In genomic region chr14:50666772-50667490, GRCh38 we compare ENCODE assay signal across 9 cellular contexts. TPM values are rescaled to one million over a fixed set of nuclear protein-coding genes. Genes with fewer than 3 reads are reported as not detected.
DNase-seq lines count a peak whose midpoint lies in the region; ATAC-seq, FAIRE-seq and TF ChIP-seq lines count a peak whose summit lies in the region.
"Had no signal": no experiment of that assay in that cellular context is flagged by ENCODE, and none has a peak within 500 bp of the region (broad histone marks: within the 10 kb centered on the region; RNA-seq: fewer than 3 reads in every experiment).

No MANE protein-coding gene starts in this region.

- no peak for FAIRE-seq in kidney (lab: Jason Lieb, UNC)
- FAIRE-seq: TTC549 had no signal

- H3K27ac ChIP-seq in C4-2B = peak overlapping the region; percentile 80
- peak overlapping the region; percentile 92 for H3K27ac ChIP-seq in mammary epithelial cell (ENCODE audit: insufficient read depth, low read depth, low read length)
- H3K27ac ChIP-seq in kidney (ENCODE audit: low read depth in 2 of 2, low read length in 2 of 2) = peak overlapping the region; percentile 96 to 97

- in situ Hi-C loops in mammary epithelial cell (cut with MboI; ENCODE audit: low sequenced_read_pairs in 2 of 2) = no loop called here

- CTCF ChIA-PET in mammary epithelial cell (lab: Charles Lee; ENCODE audit: low non-redundant PET) = interaction anchor here (0.6 to 0.7 kb wide), 3 partner anchors 11 to 47 kb away, joined by 3 to 27 read pairs (median 4); no protein-coding TSS in a partner anchor

- peaks cover 60% of the 10 kb centered on the region for H3K79me2 ChIP-seq in mammary epithelial cell (ENCODE audit: insufficient read depth, low read length)

- H3K4me3 ChIP-seq in mammary epithelial cell (replicated peaks in 1 of 3; ENCODE audit: insufficient read depth in 1 of 3, low read depth in 2 of 3, low read length in 3 of 3) (peak overlapping the region; percentile 73 to 91 (median 82)), kidney (ENCODE audit: low read length in 2 of 2) (peak overlapping the region; percentile 80 to 95)

- peaks cover 20% of the 10 kb centered on the region for H3K4me1 ChIP-seq in mammary epithelial cell (ENCODE audit: insufficient read depth, low read length)
- peaks cover 7 to 15% of the 10 kb centered on the region in 2 donors for H3K4me1 ChIP-seq in kidney (ENCODE audit: control insufficient read depth in 1 of 2, insufficient read depth in 1 of 2, low read depth in 1 of 2, low read length in 2 of 2)

- DNase-seq in H4 (ENCODE audit: low spot score) (peak; percentile 36), RPMI7951 (ENCODE audit: low read depth) (peak; percentile 54), mammary epithelial cell (peak; percentile 70), kidney (no peak)
- DNase-seq in stimulated activated CD8-positive, alpha-beta memory T cell treated with anti-CD3 and anti-CD28 coated beads, Interleukin-4, amount 100 ng/mL, for 48 hours = peak; percentile 34

- BruUV-seq in mammary epithelial cell (replicated peaks; lab: Mats Ljungman, UMichigan) = TSS peak; percentile 11

- no peaks in the 10 kb centered on the region for H4K20me1 ChIP-seq in mammary epithelial cell (ENCODE audit: insufficient read depth, low read length)

- H3K9me3 ChIP-seq in mammary epithelial cell (replicated peaks; ENCODE audit: insufficient read depth, low read length) (no peaks in the 10 kb centered on the region), kidney (ENCODE audit: control insufficient read depth in 1 of 2, low read length in 2 of 2) (no peaks in the 10 kb centered on the region)

- no peaks in the 10 kb centered on the region for H3K27me3 ChIP-seq in mammary epithelial cell (ENCODE audit: insufficient read depth, low read length)

- dilution Hi-C loops in mammary epithelial cell (cut with HindIII; ENCODE audit: low sequenced_read_pairs) = no loop called here

- H3K36me3 ChIP-seq in mammary epithelial cell (ENCODE audit: insufficient read depth, low read length) (peaks cover 5% of the 10 kb centered on the region), kidney (ENCODE audit: control insufficient read depth in 1 of 2, insufficient read depth in 2 of 2, low read length in 2 of 2) (no peaks in the 10 kb centered on the region)

- WGBS in mammary epithelial cell (ENCODE audit: low coverage, missing lambda C conversion rate) = under 1% methylated on average over 15 of the region's 15 CpGs

- no peak for ATAC-seq in HG02938 (IDR thresholded peaks at IDR 0.05; ENCODE audit: unreplicated experiment)
- ATAC-seq in GM21619 (IDR thresholded peaks at IDR 0.05; ENCODE audit: unreplicated experiment) = no peak

- peak overlapping the region; percentile 87 for H3K4me2 ChIP-seq in mammary epithelial cell (ENCODE audit: insufficient read depth, low read depth, low read length)

- H2AFZ ChIP-seq in mammary epithelial cell (ENCODE audit: low read depth, low read length) = peak overlapping the region; percentile 91

- TF ChIP-seq CTCF in C4-2B (conservative IDR thresholded peaks at IDR 0.05) = no peak
- no peak for TF ChIP-seq CTCF in mammary epithelial cell (conservative IDR thresholded peaks at IDR 0.05 in 1 of 2, IDR thresholded peaks at IDR 0.05 in 1 of 2; ENCODE audit: extremely low read depth in 1 of 2, insufficient read depth in 1 of 2, low read depth in 1 of 2, low read length in 2 of 2)
- no peak for TF ChIP-seq CTCF in kidney (IDR thresholded peaks at IDR 0.05; ENCODE audit: borderline replicate concordance, extremely low read depth, insufficient read depth)

- H3K9ac ChIP-seq in mammary epithelial cell (ENCODE audit: insufficient read depth, low read length) (peak overlapping the region; percentile 87), kidney (ENCODE audit: low read length in 2 of 2) (peak overlapping the region; percentile 84 to 97)

- intact Hi-C loops in mammary epithelial cell (cut with micrococcal nuclease) (loop anchor here (5.0 kb wide), 1 partner anchor 350 kb away; no protein-coding TSS in a partner anchor), kidney (cut with DNase I) (no loop called here)

RNA-seq across cellular contexts. Expression of gene SAV1, which starts 1.2 kb away (rescaled TPM):
- 19.4 and 29.1 TPM in 2 replicates for total RNA-seq in H4 (2014; rRNA removed; shearing (Covaris generic))
- 13.5 and 16.5 TPM in 2 replicates for total RNA-seq in RPMI7951 (2014; rRNA removed; shearing (Covaris generic))
- total RNA-seq in mammary epithelial cell (10 to 100 TPM; 53.3 to 63.5 TPM), kidney (36.9 TPM)
- polyA plus RNA-seq in mammary epithelial cell (23.6 TPM), kidney (ENCODE audit: insufficient read depth, low read depth, low replicate concordance) (18.5 TPM)
- polyA minus RNA-seq in mammary epithelial cell = 25.5 TPM
